11 cellular contexts compared by ENCODE assay signal in genomic region chr4:152697284-152698011, GRCh38. TPM values are rescaled to one million over a fixed set of nuclear protein-coding genes. Genes with fewer than 3 reads are reported as not detected.
DNase-seq lines count a peak whose midpoint lies in the region; ATAC-seq and TF ChIP-seq lines count a peak whose summit lies in the region.
"Had no signal": no experiment of that assay in that cellular context is flagged by ENCODE, and none has a peak within 500 bp of the region (broad histone marks: within the 10 kb centered on the region; RNA-seq: fewer than 3 reads in every experiment).

No MANE protein-coding gene starts in this region.

- H3K36me3 ChIP-seq in SJCRH30, result no peaks in the 10 kb centered on the region
- no peaks in the 10 kb centered on the region for H3K36me3 ChIP-seq in psoas muscle (ENCODE audit: insufficient read depth in 1 of 2, low read depth in 1 of 2)
- H3K36me3 ChIP-seq in left lung, result no peaks in the 10 kb centered on the region
- H3K36me3 ChIP-seq: thoracic aorta had no signal

- TF ChIP-seq CTCF in psoas muscle (IDR thresholded peaks at IDR 0.05) (no peak), left lung (IDR thresholded peaks at IDR 0.05) (no peak)

- DNase-seq in SJCRH30 (no peak), psoas muscle (no peak), left lung (no peak), NCI-H1105 treated with DMSO at 0.1 percent for 48 hours (lab: John Stamatoyannopoulos, UW) (no peak), NOMO-1 treated with dmso at 0.1 percent for 144 hours (lab: John Stamatoyannopoulos, UW; ENCODE audit: unreplicated experiment) (no peak), medulla oblongata (ENCODE audit: extremely low spot score) (no peak)
- DNase-seq: EL had no signal

- peak overlapping the region; percentile 58 for H3K27ac ChIP-seq in SJCRH30
- peak overlapping the region; percentile 37 for H3K27ac ChIP-seq in psoas muscle
- H3K27ac ChIP-seq in left lung, result no peak overlapping the region
- H3K27ac ChIP-seq: thoracic aorta had no signal

- 49 to 72% (median 55%) methylated on average over 3 of the region's 3 CpGs for WGBS in psoas muscle, 3 donors

- H3K4me3 ChIP-seq in SJCRH30 (no peak overlapping the region), psoas muscle (no peak overlapping the region), left lung (no peak overlapping the region)
- H3K4me3 ChIP-seq: thoracic aorta had no signal

- intact Hi-C loops in psoas muscle (cut with DNase I) (no loop called here), left lung (cut with DNase I) (no loop called here)

- H3K9me3 ChIP-seq in SJCRH30 (replicated peaks) (no peaks in the 10 kb centered on the region), psoas muscle (no peaks in the 10 kb centered on the region), left lung (no peaks in the 10 kb centered on the region)
- H3K9me3 ChIP-seq: thoracic aorta had no signal

- peaks cover 21% of the 10 kb centered on the region for H3K4me1 ChIP-seq in SJCRH30
- H3K4me1 ChIP-seq in psoas muscle, result peaks cover 3% of the 10 kb centered on the region
- H3K4me1 ChIP-seq in left lung, result no peaks in the 10 kb centered on the region

- no peaks in the 10 kb centered on the region for H3K27me3 ChIP-seq in SJCRH30
- H3K27me3 ChIP-seq in psoas muscle (ENCODE audit: insufficient read depth in 3 of 3, low read length in 2 of 3), result peaks cover 0 to 1% (median 0%) of the 10 kb centered on the region in 3 donors
- peaks cover 0 to 7% of the 10 kb centered on the region in 2 donors for H3K27me3 ChIP-seq in left lung

- peak; percentile 3 for ATAC-seq in GM19372 (IDR thresholded peaks at IDR 0.05; ENCODE audit: low read depth, unreplicated experiment)
- ATAC-seq in HG02759 (IDR thresholded peaks at IDR 0.05; ENCODE audit: unreplicated experiment), result peak; percentile 53
- ATAC-seq in psoas muscle, result peak in 3 of 4 donors; percentile 46 to 79 (median 72)
- no peak for ATAC-seq in left lung
- ATAC-seq: Panc1 had no signal

RNA-seq across cellular contexts. Expression of gene TMEM154, which starts 17.7 kb away (rescaled TPM):
- 0.08 and 0.33 TPM in 2 replicates for total RNA-seq in SJCRH30 (2014; rRNA removed; shearing (Covaris generic))
- total RNA-seq in psoas muscle (under 1 TPM; 0.40 to 0.98 (median 0.67) TPM), left lung (10 to 100 TPM in 1 of 2 donors, 1 to 10 TPM in 1; 6.7 to 21.9 TPM)
- under 1 TPM; 0.06 to 0.14 (median 0.10) TPM for polyA plus RNA-seq in psoas muscle

Comparison
In these comparisons a context has a peak if more than half of its experiments do, and no peak if none do; other contexts are left out.
1. H3K27ac ChIP-seq: peak in SJCRH30 (single experiment) and psoas muscle (single experiment); none in left lung (0 of 2).